ENCODE assay signal across 21 cellular contexts in the genomic region with DNA sequence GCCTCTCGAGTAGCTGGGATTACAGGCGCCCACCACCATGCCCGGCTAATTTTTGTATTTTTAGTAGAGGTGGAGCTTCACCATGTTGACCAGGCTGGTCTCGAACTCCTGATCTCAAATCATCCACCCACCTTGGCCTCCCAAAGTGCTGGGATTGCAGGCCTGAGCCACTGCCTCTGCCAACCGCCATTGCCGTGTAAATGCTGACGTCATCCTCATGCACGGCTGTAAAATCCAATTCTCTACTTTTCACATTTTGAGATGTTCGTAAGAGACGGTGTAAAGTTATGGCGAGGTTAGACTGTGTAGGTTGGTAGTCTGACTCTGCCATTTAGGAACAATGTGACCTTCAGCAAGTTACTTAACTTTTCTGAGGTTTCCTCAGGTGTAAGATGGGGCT. TPM values are rescaled to one million over a fixed set of nuclear protein-coding genes. Genes with fewer than 3 reads are reported as not detected.
DNase-seq lines count a peak whose midpoint lies in the region; ATAC-seq and TF ChIP-seq lines count a peak whose summit lies in the region.
"Had no signal": no experiment of that assay in that cellular context is flagged by ENCODE, and none has a peak within 500 bp of the region (broad histone marks: within the 10 kb centered on the region; RNA-seq: fewer than 3 reads in every experiment).

No MANE protein-coding gene starts in this region.

- POLR2A ChIA-PET in MCF 10A (lab: Yijun Ruan, JAX) = interaction anchor here (1.4 to 1.6 kb wide), 3 partner anchors 8 to 1220 kb away, joined by 4 to 5 read pairs (median 4); partner anchors contain the start of gene C16orf87
- POLR2A ChIA-PET in naive thymus-derived CD4-positive, alpha-beta T cell (lab: Charles Lee) = interaction anchor here (1.0 to 3.5 kb wide), 3 partner anchors 10 to 486 kb away, joined by 4 to 22 read pairs (median 9); partner anchors contain the start of genes ITFG1 and PHKB

- no peaks in the 10 kb centered on the region for H3K9me3 ChIP-seq in mammary epithelial cell (replicated peaks; ENCODE audit: insufficient read depth, low read length)
- no peaks in the 10 kb centered on the region for H3K9me3 ChIP-seq in naive thymus-derived CD4-positive, alpha-beta T cell (ENCODE audit: control insufficient read depth in 2 of 3, low read length in 3 of 3)
- H3K9me3 ChIP-seq: colonic mucosa, SK-N-SH, upper lobe of right lung had no signal

- H3K9me3 Mint-ChIP-seq in MCF 10A (ENCODE audit: unreplicated experiment) = no peaks in the 10 kb centered on the region
- H3K9me3 Mint-ChIP-seq in activated T-helper 1 cell treated with anti-CD3 and anti-CD28 coated beads, Interleukin-12 subunit alpha, Interleukin-12 subunit beta, Interleukin-2, Interleukin-4 antibody, amounts not matched to agents 30 ng/mL and 10 ng/mL and 1 ng/mL, durations not matched to agents 14 hours and 24 hours and 36 hours = no peaks in the 10 kb centered on the region
- H3K9me3 Mint-ChIP-seq in naive thymus-derived CD4-positive, alpha-beta T cell = peaks cover 0 to 2% (median 0%) of the 10 kb centered on the region in 11 donors
- H3K9me3 Mint-ChIP-seq in CD14-positive monocyte = peaks cover 0 to 1% (median 0%) of the 10 kb centered on the region in 7 donors

- no peaks in the 10 kb centered on the region for H3K36me3 ChIP-seq in mammary epithelial cell (ENCODE audit: insufficient read depth, low read length)
- peaks cover 0 to 5% (median 0%) of the 10 kb centered on the region in 3 experiments for H3K36me3 ChIP-seq in naive thymus-derived CD4-positive, alpha-beta T cell (ENCODE audit: control insufficient read depth in 2 of 3, insufficient read depth in 3 of 3, low read length in 3 of 3)
- H3K36me3 ChIP-seq: colonic mucosa had no signal

- dilution Hi-C loops in mammary epithelial cell (cut with HindIII; ENCODE audit: low sequenced_read_pairs) = no loop called here

- H3K4me1 ChIP-seq in mammary epithelial cell (ENCODE audit: insufficient read depth, low read length) = peaks cover 13% of the 10 kb centered on the region
- H3K4me1 ChIP-seq in naive thymus-derived CD4-positive, alpha-beta T cell (ENCODE audit: control insufficient read depth in 2 of 2, insufficient read depth in 2 of 2, low read length in 2 of 2) = peaks cover 20 to 25% of the 10 kb centered on the region in 2 donors
- H3K4me1 ChIP-seq: colonic mucosa had no signal

- H3K4me1 Mint-ChIP-seq in MCF 10A (ENCODE audit: insufficient read depth, unreplicated experiment) (peaks cover 12% of the 10 kb centered on the region), CD14-positive monocyte (peaks cover 23% of the 10 kb centered on the region)
- peaks cover 38% of the 10 kb centered on the region for H3K4me1 Mint-ChIP-seq in activated T-helper 1 cell treated with anti-CD3 and anti-CD28 coated beads, Interleukin-12 subunit alpha, Interleukin-12 subunit beta, Interleukin-2, Interleukin-4 antibody, amounts not matched to agents 30 ng/mL and 10 ng/mL and 1 ng/mL, durations not matched to agents 14 hours and 24 hours and 36 hours (ENCODE audit: low read depth)
- H3K4me1 Mint-ChIP-seq in naive thymus-derived CD4-positive, alpha-beta T cell = peaks cover 28 to 58% (median 41%) of the 10 kb centered on the region in 7 donors

- H3K27ac Mint-ChIP-seq in MCF 10A (ENCODE audit: low read depth, unreplicated experiment) (no peak overlapping the region), CD14-positive monocyte (no peak overlapping the region)
- H3K27ac Mint-ChIP-seq in activated T-helper 1 cell treated with anti-CD3 and anti-CD28 coated beads, Interleukin-12 subunit alpha, Interleukin-12 subunit beta, Interleukin-2, Interleukin-4 antibody, amounts not matched to agents 30 ng/mL and 10 ng/mL and 1 ng/mL, durations not matched to agents 14 hours and 24 hours and 36 hours = peak overlapping the region; percentile 62
- H3K27ac Mint-ChIP-seq in naive thymus-derived CD4-positive, alpha-beta T cell = peak overlapping the region; percentile 31 to 100 (median 97)

- H3K27ac ChIP-seq in mammary epithelial cell (ENCODE audit: insufficient read depth, low read depth, low read length) = no peak overlapping the region
- peak overlapping the region; percentile 93 for H3K27ac ChIP-seq in naive thymus-derived CD4-positive, alpha-beta T cell (ENCODE audit: low read depth, low read length)
- H3K27ac ChIP-seq: colonic mucosa, upper lobe of right lung had no signal

- H4K20me1 ChIP-seq in mammary epithelial cell (ENCODE audit: insufficient read depth, low read length) = no peaks in the 10 kb centered on the region

- WGBS in mammary epithelial cell (ENCODE audit: low coverage, missing lambda C conversion rate) = 97% methylated on average over 11 of the region's 11 CpGs

- no peaks in the 10 kb centered on the region for H3K27me3 Mint-ChIP-seq in MCF 10A (ENCODE audit: insufficient read depth, unreplicated experiment)
- H3K27me3 Mint-ChIP-seq in activated T-helper 1 cell treated with anti-CD3 and anti-CD28 coated beads, Interleukin-12 subunit alpha, Interleukin-12 subunit beta, Interleukin-2, Interleukin-4 antibody, amounts not matched to agents 30 ng/mL and 10 ng/mL and 1 ng/mL, durations not matched to agents 14 hours and 24 hours and 36 hours (ENCODE audit: insufficient read depth) = no peaks in the 10 kb centered on the region
- H3K27me3 Mint-ChIP-seq in naive thymus-derived CD4-positive, alpha-beta T cell = no peaks in the 10 kb centered on the region
- peaks cover 0 to 2% (median 0%) of the 10 kb centered on the region in 3 donors for H3K27me3 Mint-ChIP-seq in CD14-positive monocyte (ENCODE audit: low read depth in 3 of 3)

- no peaks in the 10 kb centered on the region for H3K27me3 ChIP-seq in mammary epithelial cell (ENCODE audit: insufficient read depth, low read length)
- no peaks in the 10 kb centered on the region for H3K27me3 ChIP-seq in naive thymus-derived CD4-positive, alpha-beta T cell (ENCODE audit: control insufficient read depth in 2 of 2, insufficient read depth in 2 of 2, low read length in 2 of 2)
- H3K27me3 ChIP-seq: colonic mucosa, upper lobe of right lung had no signal

- no peak overlapping the region for H3K9ac ChIP-seq in mammary epithelial cell (ENCODE audit: insufficient read depth, low read length)

- H3K4me3 ChIP-seq in mammary epithelial cell (replicated peaks in 1 of 3; ENCODE audit: insufficient read depth in 1 of 3, low read depth in 2 of 3, low read length in 3 of 3) = no peak overlapping the region
- no peak overlapping the region for H3K4me3 ChIP-seq in naive thymus-derived CD4-positive, alpha-beta T cell (ENCODE audit: low read length)
- H3K4me3 ChIP-seq: colonic mucosa had no signal

- ATAC-seq in naive thymus-derived CD4-positive, alpha-beta T cell = no peak
- ATAC-seq: right cardiac atrium, upper lobe of right lung had no signal

- no TSS peak for BruUV-seq in MCF 10A (replicated peaks; lab: Mats Ljungman, UMichigan)
- BruUV-seq in mammary epithelial cell (replicated peaks; lab: Mats Ljungman, UMichigan) = no TSS peak

- no peak overlapping the region for H3K4me2 ChIP-seq in mammary epithelial cell (ENCODE audit: insufficient read depth, low read depth, low read length)

- H2AFZ ChIP-seq in mammary epithelial cell (ENCODE audit: low read depth, low read length) = no peak overlapping the region

- H3K36me3 Mint-ChIP-seq in MCF 10A (ENCODE audit: insufficient read depth, unreplicated experiment) = peaks cover 23% of the 10 kb centered on the region
- H3K36me3 Mint-ChIP-seq in activated T-helper 1 cell treated with anti-CD3 and anti-CD28 coated beads, Interleukin-12 subunit alpha, Interleukin-12 subunit beta, Interleukin-2, Interleukin-4 antibody, amounts not matched to agents 30 ng/mL and 10 ng/mL and 1 ng/mL, durations not matched to agents 14 hours and 24 hours and 36 hours (ENCODE audit: low read depth) = peaks cover 20% of the 10 kb centered on the region
- peaks cover 0 to 19% (median 12%) of the 10 kb centered on the region in 5 donors for H3K36me3 Mint-ChIP-seq in naive thymus-derived CD4-positive, alpha-beta T cell
- peaks cover 9 to 16% of the 10 kb centered on the region in 2 donors for H3K36me3 Mint-ChIP-seq in CD14-positive monocyte

- H3K4me3 Mint-ChIP-seq in MCF 10A (ENCODE audit: unreplicated experiment) = peak overlapping the region; percentile 74
- H3K4me3 Mint-ChIP-seq in activated T-helper 1 cell treated with anti-CD3 and anti-CD28 coated beads, Interleukin-12 subunit alpha, Interleukin-12 subunit beta, Interleukin-2, Interleukin-4 antibody, amounts not matched to agents 30 ng/mL and 10 ng/mL and 1 ng/mL, durations not matched to agents 14 hours and 24 hours and 36 hours = peak overlapping the region; percentile 48
- peak overlapping the region in 5 of 10 donors; percentile 39 to 97 (median 94) for H3K4me3 Mint-ChIP-seq in naive thymus-derived CD4-positive, alpha-beta T cell
- H3K4me3 Mint-ChIP-seq in CD14-positive monocyte = no peak overlapping the region

- TF ChIP-seq CTCF in MCF 10A (IDR thresholded peaks at IDR 0.05; ENCODE audit: unreplicated experiment) = no peak
- TF ChIP-seq CTCF in mammary epithelial cell (conservative IDR thresholded peaks at IDR 0.05 in 1 of 2, IDR thresholded peaks at IDR 0.05 in 1 of 2; ENCODE audit: extremely low read depth in 1 of 2, insufficient read depth in 1 of 2, low read depth in 1 of 2, low read length in 2 of 2) = no peak
- TF ChIP-seq CTCF in CD14-positive monocyte (IDR thresholded peaks at IDR 0.05) = no peak

- DNase-seq in MCF 10A (ENCODE audit: unreplicated experiment) (no peak), mammary epithelial cell (no peak), NCI-H510A (lab: John Stamatoyannopoulos, UW) (no peak), middle frontal gyrus (ENCODE audit: extremely low spot score, low spot score) (no peak), NCI-H69 (lab: John Stamatoyannopoulos, UW) (no peak), CD14-positive monocyte (ENCODE audit: low spot score) (no peak)
- no peak for DNase-seq in activated T-helper 1 cell treated with anti-CD3 and anti-CD28 coated beads, Interleukin-12 subunit alpha, Interleukin-12 subunit beta, Interleukin-2, Interleukin-4 antibody, amounts not matched to agents 30 ng/mL and 10 ng/mL and 1 ng/mL, durations not matched to agents 14 hours and 24 hours and 36 hours (ENCODE audit: low spot score)
- no peak for DNase-seq in naive thymus-derived CD4-positive, alpha-beta T cell
- DNase-seq: activated gamma-delta T cell; colonic mucosa; GF-D8; hippocampal formation; IMR-90; kidney; NCI-H187; NCI-H2227 treated with DMSO at 0.1 percent for 48 hours; nucleus accumbens; right cardiac atrium; SK-N-SH; stimulated activated naive CD4-positive, alpha-beta T cell treated with Interleukin-2 at 50 U/mL for 16 hours; upper lobe of right lung had no signal

- intact Hi-C loops in MCF 10A (cut with micrococcal nuclease) (no loop called here), mammary epithelial cell (cut with micrococcal nuclease) (no loop called here), CD14-positive monocyte (cut with micrococcal nuclease) (loop anchor here in 1 of 2 donors (10.0 kb wide), 2 partner anchors 60 to 490 kb away; partner anchors contain the start of genes ITFG1 and PHKB)
- intact Hi-C loops in activated T-helper 1 cell treated with anti-CD3 and anti-CD28 coated beads, Interleukin-12 subunit alpha, Interleukin-12 subunit beta, Interleukin-2, Interleukin-4 antibody, amounts not matched to agents 30 ng/mL and 10 ng/mL and 1 ng/mL, durations not matched to agents 14 hours and 24 hours and 36 hours (cut with micrococcal nuclease) = loop anchor here (10.0 kb wide), 2 partner anchors 600 to 1410 kb away; partner anchors contain the start of gene SIAH1
- intact Hi-C loops in naive thymus-derived CD4-positive, alpha-beta T cell (cut with micrococcal nuclease) = loop anchor here (2.0 to 10.0 kb wide), 2 partner anchors 42 to 170 kb away; partner anchors contain the start of gene NETO2 (in 1 of the 2)

- CTCF ChIA-PET in MCF 10A (lab: Yijun Ruan, JAX) = interaction anchor here (0.6 to 1.9 kb wide), 6 partner anchors 63 to 1183 kb away, joined by 3 to 6 read pairs (median 3); no protein-coding TSS in a partner anchor
- CTCF ChIA-PET in mammary epithelial cell (lab: Charles Lee; ENCODE audit: low non-redundant PET) = no interaction called here
- CTCF ChIA-PET in naive thymus-derived CD4-positive, alpha-beta T cell (lab: Charles Lee) = no interaction called here

- peaks cover 46% of the 10 kb centered on the region for H3K79me2 ChIP-seq in mammary epithelial cell (ENCODE audit: insufficient read depth, low read length)

- in situ Hi-C loops in mammary epithelial cell (cut with MboI; ENCODE audit: low sequenced_read_pairs in 2 of 2) = no loop called here

RNA-seq across cellular contexts. Expression of gene DNAJA2, which starts 1.7 kb away (rescaled TPM):
- total RNA-seq in MCF 10A (2022) (64.7 and 64.8 TPM in 2 replicates), mammary epithelial cell (10 to 100 TPM; 64.1 to 72.0 TPM)
- polyA plus RNA-seq in mammary epithelial cell (19.3 TPM), CD14-positive monocyte (10 to 100 TPM; 62.9 to 63.4 TPM)
- 54.2 TPM for polyA minus RNA-seq in mammary epithelial cell
- total RNA-seq in activated T-helper 1 cell treated with anti-CD3 and anti-CD28 coated beads, Interleukin-12 subunit alpha, Interleukin-12 subunit beta, Interleukin-2, Interleukin-4 antibody, amounts not matched to agents 30 ng/mL and 10 ng/mL and 1 ng/mL, durations not matched to agents 14 hours and 24 hours and 36 hours = 83.6 and 86.3 TPM in 2 replicates
- total RNA-seq in naive thymus-derived CD4-positive, alpha-beta T cell = 10 to 100 TPM; 59.4 to 73.3 (median 60.9) TPM
- 10 to 100 TPM; 69.2 to 98.2 TPM for polyA plus RNA-seq in naive thymus-derived CD4-positive, alpha-beta T cell

Comparison
In these comparisons a context has a peak if more than half of its experiments do, and no peak if none do; other contexts are left out.
1. H3K27ac Mint-ChIP-seq: peak in activated T-helper 1 cell treated with anti-CD3 and anti-CD28 coated beads, Interleukin-12 subunit alpha, Interleukin-12 subunit beta, Interleukin-2, Interleukin-4 antibody, amounts not matched to agents 30 ng/mL and 10 ng/mL and 1 ng/mL, durations not matched to agents 14 hours and 24 hours and 36 hours (single experiment) and naive thymus-derived CD4-positive, alpha-beta T cell (9 of 9); none in MCF 10A (single experiment) and CD14-positive monocyte (0 of 7).
2. H3K4me3 Mint-ChIP-seq: peak in MCF 10A (single experiment) and activated T-helper 1 cell treated with anti-CD3 and anti-CD28 coated beads, Interleukin-12 subunit alpha, Interleukin-12 subunit beta, Interleukin-2, Interleukin-4 antibody, amounts not matched to agents 30 ng/mL and 10 ng/mL and 1 ng/mL, durations not matched to agents 14 hours and 24 hours and 36 hours (single experiment); none in CD14-positive monocyte (0 of 2).
3. intact Hi-C loops: an anchor here in activated T-helper 1 cell treated with anti-CD3 and anti-CD28 coated beads, Interleukin-12 subunit alpha, Interleukin-12 subunit beta, Interleukin-2, Interleukin-4 antibody, amounts not matched to agents 30 ng/mL and 10 ng/mL and 1 ng/mL, durations not matched to agents 14 hours and 24 hours and 36 hours (10.0 kb wide) and naive thymus-derived CD4-positive, alpha-beta T cell (2.0 to 10.0 kb wide); none called in MCF 10A and mammary epithelial cell.